32 cellular contexts compared by ENCODE assay signal in the genomic region with DNA sequence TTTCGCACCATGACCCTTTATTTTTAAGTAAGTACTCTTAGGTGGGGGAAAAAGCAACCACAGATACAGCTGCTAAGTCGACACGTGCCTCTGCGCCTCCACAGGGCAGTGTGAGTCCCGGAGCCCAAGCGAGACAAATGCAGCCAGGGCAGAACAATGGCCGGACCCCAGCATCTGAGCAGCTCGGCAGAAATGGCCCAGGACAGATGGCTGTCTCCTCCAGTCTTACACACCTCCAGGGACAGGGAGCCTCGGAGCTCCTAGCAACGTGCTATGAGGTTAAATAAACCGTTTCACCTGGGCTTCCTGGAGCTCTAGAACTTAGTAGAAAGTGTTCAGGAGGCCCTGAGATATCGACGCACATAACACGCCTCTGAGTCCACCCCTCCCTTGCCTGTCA. TPM values are rescaled to one million over a fixed set of nuclear protein-coding genes. Genes with fewer than 3 reads are reported as not detected.
"Had no signal": no experiment of that assay in that cellular context is flagged by ENCODE, and none has a peak within 500 bp of the region (broad histone marks: within the 10 kb centered on the region; RNA-seq: fewer than 3 reads in every experiment).

No MANE protein-coding gene starts in this region.

- H3K79me2 ChIP-seq: hepatocyte had no signal

- H3K36me3 ChIP-seq: gastrocnemius medialis, heart left ventricle, left lung, neutrophil, pancreas, right lobe of liver, stomach, thyroid gland had no signal

- H3K27me3 ChIP-seq: gastrocnemius medialis, hepatocyte, neutrophil, right lobe of liver, thyroid gland had no signal

- ATAC-seq: esophagus mucosa; gastrocnemius medialis; heart left ventricle; left cardiac atrium; left lung; naive thymus-derived CD8-positive, alpha-beta T cell; pancreas; right lobe of liver; stimulated activated effector memory CD8-positive, alpha-beta T cell treated with anti-CD3 and anti-CD28 coated beads, Interleukin-12 subunit alpha, Interleukin-12 subunit beta, amount 100 ng/mL, for 72 hours had no signal

- H3K27ac ChIP-seq: epithelial cell of prostate, gastrocnemius medialis, heart left ventricle, hepatocyte, left lung, neutrophil, pancreas, right lobe of liver, stomach, thyroid gland had no signal

- H3K4me3 Mint-ChIP-seq: endodermal cell; naive thymus-derived CD8-positive, alpha-beta T cell; nephron progenitor cell; stimulated activated effector memory CD8-positive, alpha-beta T cell treated with anti-CD3 and anti-CD28 coated beads, Interleukin-12 subunit alpha, Interleukin-12 subunit beta, amount 100 ng/mL, for 72 hours had no signal

- H3K9me3 Mint-ChIP-seq: endodermal cell; naive thymus-derived CD8-positive, alpha-beta T cell; stimulated activated effector memory CD8-positive, alpha-beta T cell treated with anti-CD3 and anti-CD28 coated beads, Interleukin-12 subunit alpha, Interleukin-12 subunit beta, amount 100 ng/mL, for 72 hours had no signal

- H2AFZ ChIP-seq: hepatocyte had no signal

- FAIRE-seq: colon, pancreas had no signal

- H3K9me3 ChIP-seq: gastrocnemius medialis, heart left ventricle, left lung, neutrophil, pancreas, right lobe of liver, stomach, thyroid gland had no signal

- H3K4me1 ChIP-seq: gastrocnemius medialis, heart left ventricle, left lung, pancreas, right lobe of liver, stomach, thyroid gland had no signal

- H3K4me3 ChIP-seq: gastrocnemius medialis, heart left ventricle, hepatocyte, left lung, pancreas, right lobe of liver, smooth muscle cell, stomach, thyroid gland had no signal

- H3K36me3 Mint-ChIP-seq: naive thymus-derived CD8-positive, alpha-beta T cell; stimulated activated effector memory CD8-positive, alpha-beta T cell treated with anti-CD3 and anti-CD28 coated beads, Interleukin-12 subunit alpha, Interleukin-12 subunit beta, amount 100 ng/mL, for 72 hours had no signal

- H3K4me2 ChIP-seq: hepatocyte, smooth muscle cell had no signal

- H3K27ac Mint-ChIP-seq: endodermal cell; naive thymus-derived CD8-positive, alpha-beta T cell; nephron progenitor cell; stimulated activated effector memory CD8-positive, alpha-beta T cell treated with anti-CD3 and anti-CD28 coated beads, Interleukin-12 subunit alpha, Interleukin-12 subunit beta, amount 100 ng/mL, for 72 hours had no signal

- H3K4me1 Mint-ChIP-seq: endodermal cell; naive thymus-derived CD8-positive, alpha-beta T cell; stimulated activated effector memory CD8-positive, alpha-beta T cell treated with anti-CD3 and anti-CD28 coated beads, Interleukin-12 subunit alpha, Interleukin-12 subunit beta, amount 100 ng/mL, for 72 hours had no signal

- DNase-seq: cerebellar nuclear complex; effector CD8-positive, alpha-beta T cell; endodermal cell; foreskin fibroblast; gastrocnemius medialis; left cardiac atrium; left lung; mammary epithelial cell; mesendoderm; naive thymus-derived CD8-positive, alpha-beta T cell; nephron progenitor cell; pancreas; retina; stimulated activated CD4-positive, alpha-beta T cell treated with anti-CD3 and anti-CD28 coated beads, Interleukin-12 subunit alpha, Interleukin-12 subunit beta, amount 100 ng/mL, for 4 hours; stimulated activated CD4-positive, alpha-beta T cell treated with anti-CD3 and anti-CD28 coated beads, Interleukin-1b, Interleukin-23, amount 100 ng/mL, for 48 hours; stimulated activated CD4-positive, alpha-beta T cell treated with anti-CD3 and anti-CD28 coated beads, Interleukin-4, amount 100 ng/mL, for 24 hours; stimulated activated naive CD4-positive, alpha-beta T cell treated with Interleukin-2 at 50 U/mL for 16 hours; stomach; thyroid gland; trophoblast cell had no signal

RNA-seq across cellular contexts. Expression of gene SALL3, which starts 47.3 kb away (rescaled TPM):
- total RNA-seq: esophagus mucosa; gastrocnemius medialis; left lung; mammary epithelial cell; myocyte; naive thymus-derived CD8-positive, alpha-beta T cell; posterior vena cava; right lobe of liver; stomach; subcutaneous adipose tissue had no signal
- polyA plus RNA-seq: mammary epithelial cell; naive thymus-derived CD8-positive, alpha-beta T cell; pancreas; stomach had no signal
